Comparison of ENCODE assay signal across 1 cellular context in genomic region chr12:1812650-1813302, GRCh38.
TF ChIP-seq lines count a peak whose summit lies in the region.

No MANE protein-coding gene starts in this region.

TF ChIP-seq in HepG2, 621 proteins besides CTCF, POLR2A, EP300 and RAD21 (continued from another document and continues in another):
- no peak for TF ChIP-seq NCOA5 (CRISPR knock-in tag; IDR thresholded peaks at IDR 0.05)
- TF ChIP-seq GATAD1 (CRISPR knock-in tag; IDR thresholded peaks at IDR 0.05): 0 out of 2 replicates have a peak, but pooled peaks have one; percentile 36
- no peak for TF ChIP-seq CCAR2 (optimal IDR thresholded peaks at IDR 0.05; ENCODE audit: low read depth, low read length)
- TF ChIP-seq ZBTB7B (CRISPR knock-in tag; IDR thresholded peaks at IDR 0.05): no peak; the same call in 1 of the 2 replicates
- no peak for TF ChIP-seq ZBTB40 (IDR thresholded peaks at IDR 0.05)
- TF ChIP-seq ZBTB40 (CRISPR knock-in tag; IDR thresholded peaks at IDR 0.05): no peak
- no peak for TF ChIP-seq ZNF772 (CRISPR knock-in tag; IDR thresholded peaks at IDR 0.05)
- no peak for TF ChIP-seq REPIN1 (CRISPR knock-in tag; IDR thresholded peaks at IDR 0.05; ENCODE audit: borderline replicate concordance, low read depth)
- TF ChIP-seq SMAD3 (CRISPR knock-in tag; IDR thresholded peaks at IDR 0.05): no peak
- no peak for TF ChIP-seq ETS1 (CRISPR knock-in tag; IDR thresholded peaks at IDR 0.05)
- TF ChIP-seq TERF1 (CRISPR knock-in tag; IDR thresholded peaks at IDR 0.05): no peak
- 0 out of 2 replicates have a peak, but pooled peaks have one; percentile 27 for TF ChIP-seq KDM3A (CRISPR knock-in tag; IDR thresholded peaks at IDR 0.05; ENCODE audit: low read depth)
- no peak for TF ChIP-seq CSRNP1 (CRISPR knock-in tag; IDR thresholded peaks at IDR 0.05)
- peak; percentile 82 for TF ChIP-seq SAP130 (CRISPR knock-in tag; IDR thresholded peaks at IDR 0.05; ENCODE audit: low read depth)
- no peak for TF ChIP-seq FOXP1 (IDR thresholded peaks at IDR 0.05)
- TF ChIP-seq FOXP1 (CRISPR knock-in tag; IDR thresholded peaks at IDR 0.05): peak; percentile 64
- no peak for TF ChIP-seq MBNL3 (CRISPR knock-in tag; conservative IDR thresholded peaks at IDR 0.05)
- no peak for TF ChIP-seq ZBED4 (CRISPR knock-in tag; IDR thresholded peaks at IDR 0.05; ENCODE audit: borderline replicate concordance)
- TF ChIP-seq HOMEZ (CRISPR knock-in tag; IDR thresholded peaks at IDR 0.05; ENCODE audit: low read depth): peak; percentile 58; the same call in 1 of the 2 replicates
- TF ChIP-seq SRF (IDR thresholded peaks at IDR 0.05; ENCODE audit: low read depth, low read length): no peak
- no peak for TF ChIP-seq KLF13 (CRISPR knock-in tag; IDR thresholded peaks at IDR 0.05)
- 0 out of 2 replicates have a peak, but pooled peaks have one; percentile 36 for TF ChIP-seq ARNT2 (CRISPR knock-in tag; IDR thresholded peaks at IDR 0.05; ENCODE audit: low read depth)
- no peak for TF ChIP-seq ZBTB4 (CRISPR knock-in tag; IDR thresholded peaks at IDR 0.05; ENCODE audit: borderline replicate concordance)
- peak; percentile 59; the same call in 1 of the 2 replicates for TF ChIP-seq BHLHE40 (IDR thresholded peaks at IDR 0.05; ENCODE audit: low read length)
- TF ChIP-seq MYPOP (CRISPR knock-in tag; IDR thresholded peaks at IDR 0.05): no peak
- peak; percentile 48; the same call in 1 of the 2 replicates for TF ChIP-seq SOX5 (CRISPR knock-in tag; IDR thresholded peaks at IDR 0.05; ENCODE audit: borderline replicate concordance)
- TF ChIP-seq JUND (CRISPR knock-in tag; IDR thresholded peaks at IDR 0.05): peak; percentile 97
- no peak for TF ChIP-seq MAZ (IDR thresholded peaks at IDR 0.05; ENCODE audit: borderline replicate concordance, low read depth, low read length)
- 0 out of 2 replicates have a peak, but pooled peaks have one; percentile 26 for TF ChIP-seq MAZ (CRISPR knock-in tag; IDR thresholded peaks at IDR 0.05; ENCODE audit: low read depth)
- no peak for TF ChIP-seq ATM (IDR thresholded peaks at IDR 0.05; ENCODE audit: borderline replicate concordance)
- no peak for TF ChIP-seq ZNF607 (CRISPR knock-in tag; IDR thresholded peaks at IDR 0.05; ENCODE audit: borderline replicate concordance)
- TF ChIP-seq SOX13 (IDR thresholded peaks at IDR 0.05): 0 out of 2 replicates have a peak, but pooled peaks have one; percentile 27
- peak in 1 of 2 experiments; percentile 52; a peak in 1 of 4 replicates for TF ChIP-seq SOX13 (CRISPR knock-in tag; conservative IDR thresholded peaks at IDR 0.05 in 1 of 2, IDR thresholded peaks at IDR 0.05 in 1 of 2)
- no peak for TF ChIP-seq SMARCE1 (IDR thresholded peaks at IDR 0.05; ENCODE audit: borderline replicate concordance)
